11 cellular contexts compared by ENCODE assay signal in the genomic region with DNA sequence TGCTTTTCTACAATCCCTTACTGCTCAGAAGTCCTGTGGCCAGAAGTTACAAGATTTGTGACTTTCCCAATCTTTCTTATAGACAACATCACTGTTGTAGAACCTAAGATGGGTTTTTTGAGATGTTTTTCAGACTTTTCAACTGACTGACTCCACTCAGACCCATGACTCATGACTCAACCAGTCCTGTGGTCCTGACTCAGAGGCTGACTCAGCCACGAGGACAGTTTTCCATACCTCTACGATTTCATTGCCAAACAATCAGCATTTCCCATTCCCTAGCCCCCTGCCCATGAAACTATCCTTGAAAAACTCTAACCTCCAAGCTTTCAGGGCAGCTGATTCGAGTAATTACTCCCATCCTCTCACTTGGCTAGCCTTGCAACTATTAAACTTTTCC.
DNase-seq lines count a peak whose midpoint lies in the region; ATAC-seq and TF ChIP-seq lines count a peak whose summit lies in the region.
"Had no signal": no experiment of that assay in that cellular context is flagged by ENCODE, and none has a peak within 500 bp of the region (broad histone marks: within the 10 kb centered on the region; RNA-seq: fewer than 3 reads in every experiment).

No MANE protein-coding gene starts in this region.

- H3K27me3 Mint-ChIP-seq in CD14-positive monocyte (ENCODE audit: low read depth in 3 of 3), result peaks cover 0 to 1% (median 0%) of the 10 kb centered on the region in 3 donors
- H3K27me3 Mint-ChIP-seq: progenitor cell of endocrine pancreas had no signal

- no peaks in the 10 kb centered on the region for H3K36me3 Mint-ChIP-seq in CD14-positive monocyte

- no peak for TF ChIP-seq CTCF in cardiac fibroblast (IDR thresholded peaks at IDR 0.05; ENCODE audit: low read depth, low read length)
- no peak for TF ChIP-seq CTCF in omental fat pad (IDR thresholded peaks at IDR 0.05)
- no peak for TF ChIP-seq CTCF in CD14-positive monocyte (IDR thresholded peaks at IDR 0.05)

- peaks cover 0 to 9% (median 3%) of the 10 kb centered on the region in 7 donors for H3K9me3 Mint-ChIP-seq in CD14-positive monocyte

- H3K4me3 ChIP-seq in cardiac fibroblast (replicated peaks in 1 of 2; ENCODE audit: low read depth in 2 of 2, low read length in 2 of 2), result no peak overlapping the region
- H3K4me3 ChIP-seq: heart right ventricle had no signal

- intact Hi-C loops in CD14-positive monocyte (cut with micrococcal nuclease), result no loop called here

- H3K4me3 Mint-ChIP-seq in CD14-positive monocyte, result no peak overlapping the region

- peak overlapping the region in 1 of 7 donors; percentile 12 for H3K27ac Mint-ChIP-seq in CD14-positive monocyte
- H3K27ac Mint-ChIP-seq: progenitor cell of endocrine pancreas had no signal

- ATAC-seq in omental fat pad (ENCODE audit: low FRiP score), result peak; percentile 62
- no peak for ATAC-seq in GM21723 (IDR thresholded peaks at IDR 0.05; ENCODE audit: unreplicated experiment)

- DNase-seq in Caki2 (ENCODE audit: low read depth) (peak; percentile 87), LoVo (ENCODE audit: low spot score) (peak; percentile 31), cardiac fibroblast (ENCODE audit: low read depth in 2 of 2) (peak; percentile 90 to 99), omental fat pad (ENCODE audit: low spot score) (peak; percentile 34), CD14-positive monocyte (ENCODE audit: low spot score) (no peak), NCI-H1436 (lab: John Stamatoyannopoulos, UW) (no peak), germinal center (ENCODE audit: low spot score) (no peak)
- DNase-seq: heart right ventricle, NCI-H524 treated with DMSO at 0.1 percent for 48 hours had no signal

- no peaks in the 10 kb centered on the region for H3K4me1 Mint-ChIP-seq in CD14-positive monocyte

- in situ Hi-C loops in Caki2 (cut with HindIII; ENCODE audit: low pct_unique_long_range_greater_than_20kb, low sequenced_read_pairs), result no loop called here

Comparison
In these comparisons a context has a peak if more than half of its experiments do, and no peak if none do; other contexts are left out.
1. DNase-seq: peak in Caki2 (single experiment), LoVo (single experiment), cardiac fibroblast (2 of 2) and omental fat pad (single experiment); none in CD14-positive monocyte (single experiment), NCI-H1436 (single experiment) and germinal center (single experiment).